In the genomic region with DNA sequence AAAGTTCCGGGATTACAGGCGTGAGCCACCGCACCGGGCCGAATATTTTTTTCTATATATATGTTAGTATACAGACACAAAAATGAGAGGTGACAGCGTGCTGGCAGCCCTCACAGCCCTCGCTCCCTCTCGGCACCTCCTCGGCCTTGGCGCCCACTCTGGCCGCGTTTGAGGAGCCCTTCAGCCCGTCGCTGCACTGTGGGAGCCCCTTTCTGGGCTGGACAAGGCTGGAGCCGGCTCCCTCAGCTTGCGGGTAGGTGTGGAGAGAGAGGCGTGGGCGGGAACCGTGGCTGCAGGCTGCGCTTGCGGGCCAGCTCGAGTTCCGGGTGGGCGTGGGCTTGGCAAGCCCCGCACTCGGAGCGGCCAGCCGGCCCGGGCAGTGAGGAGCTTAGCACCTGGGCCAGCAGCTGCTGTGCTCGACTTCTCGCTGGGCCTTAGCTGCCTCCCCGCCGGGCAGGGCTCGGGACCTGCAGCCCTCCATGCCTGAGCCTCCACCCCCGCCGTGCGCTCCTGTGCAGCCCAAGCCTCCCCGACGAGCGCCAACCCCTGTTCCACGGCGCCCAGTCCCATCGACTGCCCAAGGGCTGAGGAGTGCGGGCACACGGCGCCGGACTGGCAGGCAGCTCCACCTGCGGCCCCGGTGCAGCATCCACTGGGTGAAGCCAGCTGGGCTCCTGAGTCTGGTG, we compare ENCODE assay signal across 36 cellular contexts. TPM values are rescaled to one million over a fixed set of nuclear protein-coding genes. Genes with fewer than 3 reads are reported as not detected.
"Had no signal": no experiment of that assay in that cellular context is flagged by ENCODE, and none has a peak within 500 bp of the region (broad histone marks: within the 10 kb centered on the region; RNA-seq: fewer than 3 reads in every experiment).

No MANE protein-coding gene starts in this region.

- DNase-seq: activated CD4-positive, alpha-beta T cell treated with anti-CD3 and anti-CD28 coated beads, Interleukin-2, amount 10 ng/mL, durations not matched to agents 24 days and 14 days; activated CD4-positive, CD25-positive, alpha-beta regulatory T cell; activated CD4-positive, CD25-positive, alpha-beta regulatory T cell treated with anti-CD3 and anti-CD28 coated beads, Interleukin-2, amount 50 U/mL, for 72 hours; activated CD8-positive, alpha-beta memory T cell treated with anti-CD3 and anti-CD28 coated beads, Interleukin-2, amount 10 ng/mL, durations not matched to agents 7 days and 5 days; activated CD8-positive, alpha-beta memory T cell treated with anti-CD3 and anti-CD28 coated beads, Interleukin-2, amount 50 U/mL, for 4 hours; activated CD8-positive, alpha-beta T cell treated with anti-CD3 and anti-CD28 coated beads, Interleukin-2, amount 10 ng/mL, durations not matched to agents 7 days and 5 days; activated effector memory CD4-positive, alpha-beta T cell treated with anti-CD3 and anti-CD28 coated beads, Interleukin-2, amount 50 U/mL, for 16 hours; activated naive CD4-positive, alpha-beta T cell treated with anti-CD3 and anti-CD28 coated beads for 36 hours; activated naive CD8-positive, alpha-beta T cell treated with anti-CD3 and anti-CD28 coated beads, Interleukin-2, amount 10 ng/mL, durations not matched to agents 7 days and 5 days; activated T-cell treated with anti-CD3 and anti-CD28 coated beads, Interleukin-2, amount 50 U/mL, for 1 hour; activated T-cell treated with anti-CD3 and anti-CD28 coated beads, Interleukin-2, amount 50 U/mL, for 48 hours; central memory CD4-positive, alpha-beta T cell; cerebellar nuclear complex; cortex of kidney; dermis blood vessel endothelial cell; effector CD4-positive, alpha-beta T cell; effector memory CD8-positive, alpha-beta T cell; foreskin keratinocyte; gastrocnemius medialis; glutamatergic neuron; T-helper 1 cell; T-helper 17 cell; T1000; WERI-Rb-1 had no signal

- H3K27ac ChIP-seq: ascending aorta, breast epithelium, cardiac muscle cell, esophagus muscularis mucosa, foreskin keratinocyte, WERI-Rb-1 had no signal

- H3K9me3 Mint-ChIP-seq: activated CD4-positive, alpha-beta memory T cell treated with anti-CD3 and anti-CD28 coated beads for 36 hours; activated CD4-positive, alpha-beta T cell treated with anti-CD3 and anti-CD28 coated beads, Interleukin-2, amount 10 ng/mL, durations not matched to agents 24 days and 14 days; activated naive CD4-positive, alpha-beta T cell treated with anti-CD3 and anti-CD28 coated beads for 36 hours; activated naive CD4-positive, alpha-beta T cell treated with anti-CD3 and anti-CD28 coated beads, Interleukin-2, amount 50 U/mL, for 72 hours; activated naive CD8-positive, alpha-beta T cell treated with anti-CD3 and anti-CD28 coated beads, Interleukin-2, amount 10 ng/mL, durations not matched to agents 7 days and 5 days; activated T-helper 1 cell treated with anti-CD3 and anti-CD28 coated beads, Interleukin-12 subunit alpha, Interleukin-12 subunit beta, Interleukin-2, Interleukin-4 antibody, amounts not matched to agents 30 ng/mL and 10 ng/mL and 1 ng/mL, durations not matched to agents 14 hours and 24 hours and 36 hours; activated T-helper 2 cell treated with anti-CD3 and anti-CD28 coated beads, Interferon-gamma antibody, Interleukin-2, Interleukin-4, amounts not matched to agents 10 μg/mL and 5 μg/mL and 100 μg/mL, durations not matched to agents 14 hours and 24 hours and 36 hours; brain; effector memory CD8-positive, alpha-beta T cell; T-helper 2 cell treated with Interferon-gamma antibody and Interleukin-4, amounts not matched to agents 5 μg/mL and 100 μg/mL, for 36 hours had no signal

- H3K4me1 Mint-ChIP-seq: brain had no signal

- H3K27me3 ChIP-seq: ascending aorta, breast epithelium, cardiac muscle cell, gastrocnemius medialis had no signal

- H3K36me3 Mint-ChIP-seq: activated CD4-positive, alpha-beta memory T cell treated with anti-CD3 and anti-CD28 coated beads for 36 hours; activated CD8-positive, alpha-beta memory T cell treated with anti-CD3 and anti-CD28 coated beads, Interleukin-2, amount 10 ng/mL, durations not matched to agents 7 days and 5 days; activated naive CD4-positive, alpha-beta T cell treated with anti-CD3 and anti-CD28 coated beads, Interleukin-2, amount 50 U/mL, for 72 hours; activated naive CD8-positive, alpha-beta T cell treated with anti-CD3 and anti-CD28 coated beads, Interleukin-2, amount 10 ng/mL, durations not matched to agents 7 days and 5 days; brain had no signal

- H3K9me3 ChIP-seq: ascending aorta, breast epithelium, esophagus muscularis mucosa, gastrocnemius medialis had no signal

- H3K27ac Mint-ChIP-seq: activated CD4-positive, alpha-beta memory T cell treated with anti-CD3 and anti-CD28 coated beads for 36 hours; activated CD8-positive, alpha-beta memory T cell treated with anti-CD3 and anti-CD28 coated beads, Interleukin-2, amount 10 ng/mL, durations not matched to agents 7 days and 5 days; brain had no signal

- H3K4me3 Mint-ChIP-seq: activated CD4-positive, alpha-beta memory T cell treated with anti-CD3 and anti-CD28 coated beads for 36 hours; activated CD4-positive, alpha-beta T cell treated with anti-CD3 and anti-CD28 coated beads for 36 hours; activated CD4-positive, alpha-beta T cell treated with anti-CD3 and anti-CD28 coated beads, Interleukin-2, amount 10 ng/mL, durations not matched to agents 24 days and 14 days; activated CD8-positive, alpha-beta memory T cell treated with anti-CD3 and anti-CD28 coated beads, Interleukin-2, amount 10 ng/mL, durations not matched to agents 7 days and 5 days; activated CD8-positive, alpha-beta T cell treated with anti-CD3 and anti-CD28 coated beads, Interleukin-2, amount 10 ng/mL, durations not matched to agents 7 days and 5 days; activated naive CD4-positive, alpha-beta T cell treated with anti-CD3 and anti-CD28 coated beads for 36 hours; activated naive CD8-positive, alpha-beta T cell treated with anti-CD3 and anti-CD28 coated beads, Interleukin-2, amount 10 ng/mL, durations not matched to agents 7 days and 5 days; activated T-helper 1 cell treated with anti-CD3 and anti-CD28 coated beads, Interleukin-12 subunit alpha, Interleukin-12 subunit beta, Interleukin-2, Interleukin-4 antibody, amounts not matched to agents 30 ng/mL and 10 ng/mL and 1 ng/mL, durations not matched to agents 14 hours and 24 hours and 36 hours; brain; effector memory CD8-positive, alpha-beta T cell; T-helper 17 cell; T-helper 2 cell treated with Interferon-gamma antibody and Interleukin-4, amounts not matched to agents 5 μg/mL and 100 μg/mL, for 36 hours had no signal

- H3K4me3 ChIP-seq: ascending aorta, cardiac muscle cell, esophagus muscularis mucosa, gastrocnemius medialis had no signal

- ATAC-seq: activated CD4-positive, alpha-beta T cell treated with anti-CD3 and anti-CD28 coated beads for 36 hours; activated CD8-positive, alpha-beta memory T cell treated with anti-CD3 and anti-CD28 coated beads, Interleukin-2, amount 10 ng/mL, durations not matched to agents 7 days and 5 days; activated CD8-positive, alpha-beta T cell treated with anti-CD3 and anti-CD28 coated beads, Interleukin-2, amount 10 ng/mL, durations not matched to agents 7 days and 5 days; activated naive CD4-positive, alpha-beta T cell treated with anti-CD3 and anti-CD28 coated beads, Interleukin-2, amount 50 U/mL, for 72 hours; effector memory CD8-positive, alpha-beta T cell; foreskin keratinocyte; gastrocnemius medialis; T-helper 17 cell had no signal

- H3K27me3 Mint-ChIP-seq: activated CD4-positive, alpha-beta memory T cell treated with anti-CD3 and anti-CD28 coated beads for 36 hours; activated CD4-positive, alpha-beta T cell treated with anti-CD3 and anti-CD28 coated beads for 36 hours; effector memory CD8-positive, alpha-beta T cell; T-helper 17 cell had no signal

- H3K36me3 ChIP-seq: ascending aorta, breast epithelium, cardiac muscle cell, esophagus muscularis mucosa, gastrocnemius medialis, WERI-Rb-1 had no signal

- H3K4me1 ChIP-seq: ascending aorta, breast epithelium had no signal

RNA-seq across cellular contexts. Expression of a gene that starts 1.9 kb away (rescaled TPM):
- total RNA-seq: activated CD4-positive, alpha-beta memory T cell treated with anti-CD3 and anti-CD28 coated beads for 36 hours; activated CD4-positive, alpha-beta T cell treated with anti-CD3 and anti-CD28 coated beads, Interleukin-2, amount 10 ng/mL, durations not matched to agents 24 days and 14 days; activated CD8-positive, alpha-beta T cell treated with anti-CD3 and anti-CD28 coated beads, Interleukin-2, amount 10 ng/mL, durations not matched to agents 7 days and 5 days; activated T-helper 1 cell treated with anti-CD3 and anti-CD28 coated beads, Interleukin-12 subunit alpha, Interleukin-12 subunit beta, Interleukin-2, Interleukin-4 antibody, amounts not matched to agents 30 ng/mL and 10 ng/mL and 1 ng/mL, durations not matched to agents 14 hours and 24 hours and 36 hours; activated T-helper 2 cell treated with anti-CD3 and anti-CD28 coated beads, Interferon-gamma antibody, Interleukin-2, Interleukin-4, amounts not matched to agents 10 μg/mL and 5 μg/mL and 100 μg/mL, durations not matched to agents 14 hours and 24 hours and 36 hours; ascending aorta; cardiac muscle cell; dermis blood vessel endothelial cell; foreskin keratinocyte; gastrocnemius medialis had no signal

RNA-seq across cellular contexts. Expression of a gene that starts 17.1 kb away (rescaled TPM):
- total RNA-seq: cardiac muscle cell, foreskin keratinocyte had no signal

RNA-seq across cellular contexts. Expression of a gene that starts 33.6 kb away (rescaled TPM):
- total RNA-seq: activated CD4-positive, alpha-beta memory T cell treated with anti-CD3 and anti-CD28 coated beads for 36 hours; activated CD4-positive, alpha-beta T cell treated with anti-CD3 and anti-CD28 coated beads for 36 hours; activated CD4-positive, alpha-beta T cell treated with anti-CD3 and anti-CD28 coated beads, Interleukin-2, amount 10 ng/mL, durations not matched to agents 24 days and 14 days; activated CD8-positive, alpha-beta memory T cell treated with anti-CD3 and anti-CD28 coated beads for 36 hours; activated CD8-positive, alpha-beta memory T cell treated with anti-CD3 and anti-CD28 coated beads, Interleukin-2, amount 10 ng/mL, durations not matched to agents 7 days and 5 days; activated CD8-positive, alpha-beta T cell treated with anti-CD3 and anti-CD28 coated beads, Interleukin-2, amount 10 ng/mL, durations not matched to agents 7 days and 5 days; activated naive CD4-positive, alpha-beta T cell treated with anti-CD3 and anti-CD28 coated beads for 36 hours; activated naive CD4-positive, alpha-beta T cell treated with anti-CD3 and anti-CD28 coated beads, Interleukin-2, amount 50 U/mL, for 72 hours; activated naive CD8-positive, alpha-beta T cell treated with anti-CD3 and anti-CD28 coated beads, Interleukin-2, amount 10 ng/mL, durations not matched to agents 7 days and 5 days; activated T-helper 1 cell treated with anti-CD3 and anti-CD28 coated beads, Interleukin-12 subunit alpha, Interleukin-12 subunit beta, Interleukin-2, Interleukin-4 antibody, amounts not matched to agents 30 ng/mL and 10 ng/mL and 1 ng/mL, durations not matched to agents 14 hours and 24 hours and 36 hours; activated T-helper 2 cell treated with anti-CD3 and anti-CD28 coated beads, Interferon-gamma antibody, Interleukin-2, Interleukin-4, amounts not matched to agents 10 μg/mL and 5 μg/mL and 100 μg/mL, durations not matched to agents 14 hours and 24 hours and 36 hours; ascending aorta; breast epithelium; cardiac muscle cell; dermis blood vessel endothelial cell; esophagus muscularis mucosa; foreskin keratinocyte; gastrocnemius medialis; T-helper 17 cell had no signal
